ENCODE assay signal across 19 cellular contexts in the genomic region with DNA sequence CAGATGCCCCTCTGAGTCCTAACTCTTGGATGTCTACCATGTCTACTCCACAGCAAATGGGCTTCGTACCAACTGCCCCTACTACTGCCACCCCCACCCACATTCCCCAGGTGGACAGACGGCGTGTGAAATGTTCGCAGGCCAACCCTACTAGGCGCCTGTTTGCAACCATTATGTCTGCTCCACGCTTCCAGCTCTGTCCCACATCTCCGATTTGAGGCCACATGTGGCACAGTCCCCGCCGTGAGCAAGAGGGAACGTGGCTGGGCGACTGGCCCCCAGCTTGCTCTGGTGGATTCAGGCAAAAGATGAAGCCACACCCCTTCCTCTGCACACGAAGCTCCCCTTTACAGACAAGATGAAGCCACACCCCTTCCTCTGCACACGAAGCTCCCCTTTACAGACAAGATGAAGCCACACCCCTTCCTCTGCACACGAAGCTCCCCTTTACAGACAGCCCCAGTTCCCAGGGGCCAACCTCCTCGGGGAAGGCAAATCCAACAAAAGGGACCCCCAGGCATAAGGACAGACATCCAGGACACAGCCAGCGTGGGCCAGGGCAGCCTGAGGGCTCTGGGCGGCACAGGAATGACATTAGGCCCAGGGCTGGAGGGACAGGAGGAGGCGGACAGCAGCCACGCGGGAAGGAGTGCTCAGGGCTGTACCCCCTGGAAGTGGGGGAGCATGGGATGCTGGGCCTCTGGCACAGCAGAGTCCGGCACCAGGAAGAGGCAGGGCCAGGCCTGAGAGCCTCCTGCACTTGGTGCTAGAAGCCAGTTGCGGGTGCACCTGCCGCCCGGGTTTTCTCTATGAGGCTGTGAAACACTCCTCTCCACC.
DNase-seq lines count a peak whose midpoint lies in the region; ATAC-seq, FAIRE-seq and TF ChIP-seq lines count a peak whose summit lies in the region.
"Had no signal": no experiment of that assay in that cellular context is flagged by ENCODE, and none has a peak within 500 bp of the region (broad histone marks: within the 10 kb centered on the region; RNA-seq: fewer than 3 reads in every experiment).

No MANE protein-coding gene starts in this region.

- no peak for TF ChIP-seq RAD21 in HCT116 (IDR thresholded peaks at IDR 0.05; ENCODE audit: low read depth)
- TF ChIP-seq RAD21 in K562 (CRISPR knock-in tag; conservative IDR thresholded peaks at IDR 0.05 in 1 of 2, IDR thresholded peaks at IDR 0.05 in 1 of 2): no peak

- RAD21 ChIA-PET in HCT116 (lab: Charles Lee; ENCODE audit: low non-redundant PET in 1 of 2, low total read pairs in 2 of 2, uncharacterized antibody in 2 of 2, unreplicated experiment in 2 of 2): interaction anchor here in 1 of 2 experiments (0.7 kb wide), 1 partner anchor 50 kb away, joined by 3 read pairs; no protein-coding TSS in a partner anchor

- H3K27ac ChIP-seq in HCT116 (ENCODE audit: low read depth, low read length) (no peak overlapping the region), K562 (ENCODE audit: extremely low read depth, low read depth, low read length) (no peak overlapping the region), upper lobe of right lung (no peak overlapping the region)
- H3K27ac ChIP-seq: A549, Peyer's patch, SJSA1 had no signal

- H3K4me3 ChIP-seq in HCT116 (replicated peaks in 1 of 2; ENCODE audit: low read depth in 1 of 2, low read length in 2 of 2) (no peak overlapping the region), K562 (no peak overlapping the region), upper lobe of right lung (no peak overlapping the region)
- H3K4me3 ChIP-seq: A549, Peyer's patch, SJSA1 had no signal

- H3K4me2 ChIP-seq in HCT116 (ENCODE audit: low read length) (no peak overlapping the region), K562 (ENCODE audit: insufficient read depth, low read length) (no peak overlapping the region)
- H3K4me2 ChIP-seq: A549 had no signal

- no peaks in the 10 kb centered on the region; a peak in 1 of 4 replicates for H3K9me3 ChIP-seq in HCT116 (ENCODE audit: control insufficient read depth in 1 of 2, insufficient read depth in 1 of 2, low read depth in 1 of 2, low read length in 2 of 2)
- no peaks in the 10 kb centered on the region for H3K9me3 ChIP-seq in K562 (replicated peaks; ENCODE audit: control insufficient read depth, insufficient read depth, low read depth, low read length)
- H3K9me3 ChIP-seq in upper lobe of right lung: no peaks in the 10 kb centered on the region
- H3K9me3 ChIP-seq: A549, Peyer's patch, SJSA1 had no signal

- no peak for FAIRE-seq in K562 (lab: Jason Lieb, UNC)
- FAIRE-seq: A549, D721Med had no signal

- in situ Hi-C loops in K562 (cut with MboI): no loop called here

- H3K9me2 ChIP-seq in HCT116 (ENCODE audit: insufficient read depth): no peaks in the 10 kb centered on the region

- H3K4me1 ChIP-seq in HCT116 (ENCODE audit: control insufficient read depth in 1 of 2, insufficient read depth in 2 of 2, low read length in 2 of 2) (no peaks in the 10 kb centered on the region), K562 (replicated peaks in 1 of 2; ENCODE audit: control insufficient read depth in 2 of 2, insufficient read depth in 2 of 2, low read length in 2 of 2) (no peaks in the 10 kb centered on the region; a peak in 2 of 5 replicates), upper lobe of right lung (no peaks in the 10 kb centered on the region)
- H3K4me1 ChIP-seq: A549, Peyer's patch, SJSA1 had no signal

- POLR2A ChIA-PET in HCT116 (lab: Charles Lee) (no interaction called here), K562 (lab: Yijun Ruan, JAX) (no interaction called here)

- no peaks in the 10 kb centered on the region for H4K20me1 ChIP-seq in HCT116 (ENCODE audit: insufficient read depth)
- no peaks in the 10 kb centered on the region for H4K20me1 ChIP-seq in K562 (replicated peaks; ENCODE audit: control insufficient read depth, insufficient read depth, low read length)

- TF ChIP-seq EP300 in K562 (IDR thresholded peaks at IDR 0.05; ENCODE audit: low read length): no peak

- H3K36me3 ChIP-seq in HCT116 (ENCODE audit: control insufficient read depth in 1 of 2, insufficient read depth in 2 of 2, low read length in 2 of 2) (no peaks in the 10 kb centered on the region), K562 (ENCODE audit: control insufficient read depth, insufficient read depth, low read length) (no peaks in the 10 kb centered on the region), upper lobe of right lung (no peaks in the 10 kb centered on the region)
- H3K36me3 ChIP-seq: Peyer's patch, SJSA1 had no signal

- H3K27me3 ChIP-seq in HCT116 (ENCODE audit: insufficient read depth, low read length): no peaks in the 10 kb centered on the region
- H3K27me3 ChIP-seq in K562 (ENCODE audit: control insufficient read depth in 2 of 2, insufficient read depth in 2 of 2, low read length in 2 of 2): peaks cover 5 to 33% of the 10 kb centered on the region in 2 experiments; a peak in 3 of 5 replicates
- H3K27me3 ChIP-seq in upper lobe of right lung: no peaks in the 10 kb centered on the region
- H3K27me3 ChIP-seq: Peyer's patch, SJSA1 had no signal

- TF ChIP-seq CTCF in HCT116 (IDR thresholded peaks at IDR 0.05 in 2 of 3, conservative IDR thresholded peaks at IDR 0.05 in 1 of 3; ENCODE audit: borderline replicate concordance in 1 of 3, insufficient read depth in 1 of 3, low read depth in 2 of 3, low read length in 2 of 3): no peak
- TF ChIP-seq CTCF in K562 (IDR thresholded peaks at IDR 0.05 in 2 of 3, conservative IDR thresholded peaks at IDR 0.05 in 1 of 3; ENCODE audit: insufficient read depth in 2 of 3, low read depth in 1 of 3, low read length in 3 of 3): no peak
- TF ChIP-seq CTCF in upper lobe of right lung (IDR thresholded peaks at IDR 0.05): no peak

- CTCF ChIA-PET in HCT116 (lab: Charles Lee): no interaction called here
- CTCF ChIA-PET in K562 (lab: Yijun Ruan, JAX; ENCODE audit: low intra/inter-chr PET ratio): no interaction called here

- DNase-seq in HCT116 (ENCODE audit: low read depth, low spot score) (no peak), K562 (ENCODE audit: extremely low read depth in 1 of 4, low spot score in 3 of 4) (peak in 2 of 4 experiments; percentile 23 to 27), mesenteric fat pad (ENCODE audit: low spot score) (peak; percentile 64), upper lobe of right lung (peak; percentile 50), COLO829 (ENCODE audit: low spot score) (no peak), NOMO-1 (lab: John Stamatoyannopoulos, UW; ENCODE audit: unreplicated experiment in 2 of 2) (no peak), NCI-H146 treated with DMSO at 0.1 percent for 48 hours (lab: John Stamatoyannopoulos, UW; ENCODE audit: unreplicated experiment) (no peak)
- DNase-seq: DMS53; HCEC 1CT; Kasumi-1; NCI-H187 treated with DMSO at 0.1 percent for 48 hours; NCI-H2227 treated with DMSO at 0.1 percent for 48 hours; NCI-H524; NCI-H774; NK-92 treated with Interleukin-12 subunit alpha and Interleukin-12 subunit beta, amount 100 ng/mL, for 24 hours had no signal

- intact Hi-C loops in HCT116 (cut with micrococcal nuclease) (no loop called here), K562 (cut with micrococcal nuclease) (no loop called here), upper lobe of right lung (cut with DNase I) (no loop called here)

- BruUV-seq in HCT116 (replicated peaks; lab: Mats Ljungman, UMichigan) (no TSS peak), K562 (replicated peaks; lab: Mats Ljungman, UMichigan) (no TSS peak)

- peak; percentile 55; the same call in 1 of the 2 replicates for ATAC-seq in HCT116
- peak; percentile 54; the same call in 2 of the 3 replicates for ATAC-seq in K562
- no peak for ATAC-seq in upper lobe of right lung

- H2AFZ ChIP-seq in HCT116 (ENCODE audit: low read depth, low read length, poor library complexity, severe bottlenecking): no peak overlapping the region
- no peak overlapping the region for H2AFZ ChIP-seq in K562 (ENCODE audit: low read depth, low read length)

- WGBS in K562 (ENCODE audit: insufficient coverage, low coverage, missing lambda C conversion rate): 4% methylated on average over 24 of the region's 24 CpGs

- no peak for TF ChIP-seq POLR2A in HCT116 (IDR thresholded peaks at IDR 0.05; ENCODE audit: borderline replicate concordance, extremely low read depth, insufficient read depth, insufficient read length)
- TF ChIP-seq POLR2A in K562 (conservative IDR thresholded peaks at IDR 0.05): no peak

- no peaks in the 10 kb centered on the region for H3K9me1 ChIP-seq in K562 (ENCODE audit: control insufficient read depth, insufficient read depth, low read length)

- H3K9ac ChIP-seq in HCT116 (ENCODE audit: low read length): no peak overlapping the region
- no peak overlapping the region for H3K9ac ChIP-seq in K562 (ENCODE audit: insufficient read depth in 1 of 2, low read depth in 2 of 2, low read length in 2 of 2)

- no peaks in the 10 kb centered on the region for H3K79me2 ChIP-seq in HCT116 (ENCODE audit: insufficient read depth, low read length)
- H3K79me2 ChIP-seq in K562 (ENCODE audit: control insufficient read depth, insufficient read depth, low read length): no peaks in the 10 kb centered on the region

TF ChIP-seq in K562, 482 proteins besides CTCF, POLR2A, EP300 and RAD21:
- TF ChIP-seq TEAD2 (tag; IDR thresholded peaks at IDR 0.05): no peak
- TF ChIP-seq SPI1 (IDR thresholded peaks at IDR 0.05; ENCODE audit: borderline replicate concordance, low read depth, low read length): no peak
- TF ChIP-seq TAL1 (IDR thresholded peaks at IDR 0.05): no peak

Comparison
In these comparisons a context has a peak if more than half of its experiments do, and no peak if none do; other contexts are left out.
1. DNase-seq: peak in mesenteric fat pad (single experiment) and upper lobe of right lung (single experiment); none in HCT116 (single experiment), COLO829 (single experiment), NOMO-1 (0 of 2) and NCI-H146 treated with DMSO at 0.1 percent for 48 hours (single experiment).